In the genomic region with DNA sequence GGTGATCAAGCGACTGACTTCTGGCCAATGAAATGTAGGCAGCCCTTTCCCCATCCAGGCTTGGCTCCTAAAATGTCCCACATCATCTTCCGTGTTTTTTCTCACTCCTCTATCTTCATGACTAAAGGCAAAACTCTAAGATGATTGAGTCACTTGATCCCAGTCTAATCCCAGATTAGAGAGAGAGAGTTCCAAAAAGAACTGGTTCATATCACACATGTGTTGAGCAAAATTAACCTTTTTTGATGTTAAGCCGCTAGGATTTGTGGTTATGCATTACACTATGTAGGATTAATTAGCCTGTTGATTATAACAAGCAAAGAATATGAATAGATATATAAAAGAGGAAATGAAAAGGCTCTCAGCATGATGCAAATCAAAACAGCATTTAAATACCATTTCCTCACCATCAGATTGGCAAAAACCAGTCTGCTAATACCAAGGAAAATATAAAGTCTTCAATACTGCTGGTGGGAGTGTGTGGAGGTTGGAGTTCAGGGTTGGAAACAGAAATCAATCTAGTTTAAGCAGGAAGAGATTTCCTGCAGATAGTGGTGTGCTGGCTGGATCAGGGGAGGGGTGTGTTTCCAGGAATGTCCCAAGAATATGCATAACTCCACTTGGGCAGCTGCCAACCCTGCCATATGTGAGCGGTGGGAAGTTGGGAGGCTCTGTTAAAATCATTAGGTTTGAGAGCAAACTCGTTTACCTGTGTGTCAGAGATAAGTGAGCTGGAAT, we compare ENCODE assay signal across 20 cellular contexts.
A peak's percentile ranks its signal among the peaks of the same experiment; 100 is the strongest.
DNase-seq lines count a peak whose midpoint lies in the region; TF ChIP-seq lines count a peak whose summit lies in the region.
"Had no signal": no experiment of that assay in that cellular context is flagged by ENCODE, and none has a peak within 500 bp of the region (broad histone marks: within the 10 kb centered on the region; RNA-seq: fewer than 3 reads in every experiment).

No MANE protein-coding gene starts in this region.

- TF ChIP-seq CTCF in MCF 10A (IDR thresholded peaks at IDR 0.05; ENCODE audit: unreplicated experiment), result no peak
- TF ChIP-seq CTCF in breast epithelium (IDR thresholded peaks at IDR 0.05), result no peak
- TF ChIP-seq CTCF in smooth muscle cell (IDR thresholded peaks at IDR 0.05; ENCODE audit: borderline replicate concordance, insufficient read depth, poor library complexity, severe bottlenecking), result no peak

- H3K36me3 Mint-ChIP-seq in MCF 10A (ENCODE audit: insufficient read depth, unreplicated experiment), result peaks cover 11% of the 10 kb centered on the region

- CTCF ChIA-PET in MCF 10A (lab: Yijun Ruan, JAX), result no interaction called here

- H3K4me1 ChIP-seq in breast epithelium, result no peaks in the 10 kb centered on the region
- H3K4me1 ChIP-seq in smooth muscle cell (ENCODE audit: low read depth), result peaks cover 8% of the 10 kb centered on the region
- H3K4me1 ChIP-seq: Caco-2, HAP-1, right lobe of liver had no signal

- H3K27me3 Mint-ChIP-seq in MCF 10A (ENCODE audit: insufficient read depth, unreplicated experiment), result no peaks in the 10 kb centered on the region

- BruUV-seq in MCF 10A (replicated peaks; lab: Mats Ljungman, UMichigan), result no TSS peak

- H3K79me2 ChIP-seq in smooth muscle cell (ENCODE audit: low read depth), result no peaks in the 10 kb centered on the region

- DNase-seq in MCF 10A (ENCODE audit: unreplicated experiment), result peak; percentile 67
- DNase-seq in breast epithelium (ENCODE audit: low spot score in 2 of 2), result no peak
- DNase-seq in RPMI7951 (ENCODE audit: low read depth), result peak; percentile 53
- DNase-seq in epithelial cell of prostate (ENCODE audit: low read depth, low spot score), result no peak
- no peak for DNase-seq in smooth muscle cell (lab: John Stamatoyannopoulos, UW; ENCODE audit: unreplicated experiment)
- DNase-seq in NCI-H526 treated with DMSO at 0.1 percent for 48 hours (lab: John Stamatoyannopoulos, UW), result no peak
- DNase-seq in ACHN, result no peak
- no peak for DNase-seq in activated naive CD4-positive, alpha-beta T cell treated with anti-CD3 and anti-CD28 coated beads, Interleukin-2, amount 50 U/mL, for 16 hours
- DNase-seq: activated B cell treated with CpG ODN at 0.5 μM for 24 hours, amniotic stem cell, Caco-2, erythroblast, head of caudate nucleus, NCI-H187, NCI-H510A treated with DMSO at 0.1 percent for 48 hours, right lobe of liver, substantia nigra had no signal

- peaks cover 15% of the 10 kb centered on the region for H3F3A ChIP-seq in smooth muscle cell (ENCODE audit: low read depth)

- H3K9me3 ChIP-seq in breast epithelium (no peaks in the 10 kb centered on the region), smooth muscle cell (replicated peaks; ENCODE audit: low read depth) (no peaks in the 10 kb centered on the region)
- H3K9me3 ChIP-seq: Caco-2, HAP-1, right lobe of liver had no signal

- H3K36me3 ChIP-seq in breast epithelium (no peaks in the 10 kb centered on the region), smooth muscle cell (ENCODE audit: low read depth) (no peaks in the 10 kb centered on the region)
- H3K36me3 ChIP-seq: HAP-1, right lobe of liver had no signal

- H3K9ac ChIP-seq in smooth muscle cell (ENCODE audit: low read depth), result no peak overlapping the region

- no peak overlapping the region for H3K4me3 Mint-ChIP-seq in MCF 10A (ENCODE audit: unreplicated experiment)
- H3K4me3 Mint-ChIP-seq: activated B cell treated with CpG ODN at 0.5 μM for 24 hours, neural crest cell had no signal

- 14% methylated on average over 5 of the region's 5 CpGs for WGBS in smooth muscle cell (ENCODE audit: low lambda C conversion rate)

- H3K4me1 Mint-ChIP-seq in MCF 10A (ENCODE audit: insufficient read depth, unreplicated experiment), result peaks cover 36% of the 10 kb centered on the region

- no peak overlapping the region for H3K27ac ChIP-seq in breast epithelium
- peak overlapping the region; percentile 11 for H3K27ac ChIP-seq in epithelial cell of prostate
- peak overlapping the region; percentile 64 for H3K27ac ChIP-seq in smooth muscle cell (ENCODE audit: low read depth)
- H3K27ac ChIP-seq: right lobe of liver had no signal

- H3K9me3 Mint-ChIP-seq in MCF 10A (ENCODE audit: unreplicated experiment), result no peaks in the 10 kb centered on the region
- H3K9me3 Mint-ChIP-seq: activated T-helper 2 cell treated with anti-CD3 and anti-CD28 coated beads, Interferon-gamma antibody, Interleukin-2, Interleukin-4, amounts not matched to agents 10 μg/mL and 5 μg/mL and 100 μg/mL, durations not matched to agents 14 hours and 24 hours and 36 hours had no signal

- TF ChIP-seq POLR2A in breast epithelium (IDR thresholded peaks at IDR 0.05), result no peak

- H3K4me2 ChIP-seq in smooth muscle cell, result peak overlapping the region; percentile 47

- no peaks in the 10 kb centered on the region for H4K20me1 ChIP-seq in smooth muscle cell (ENCODE audit: low read depth)

- H3K27me3 ChIP-seq in breast epithelium (no peaks in the 10 kb centered on the region), smooth muscle cell (ENCODE audit: low read depth) (no peaks in the 10 kb centered on the region)
- H3K27me3 ChIP-seq: right lobe of liver had no signal

- no peak overlapping the region for H2AFZ ChIP-seq in smooth muscle cell (ENCODE audit: low read depth)

- no peak overlapping the region for H3K4me3 ChIP-seq in breast epithelium
- H3K4me3 ChIP-seq in smooth muscle cell, result no peak overlapping the region
- H3K4me3 ChIP-seq: HAP-1, right lobe of liver had no signal

- H3K27ac Mint-ChIP-seq in MCF 10A (ENCODE audit: low read depth, unreplicated experiment), result peak overlapping the region; percentile 65
- H3K27ac Mint-ChIP-seq: activated B cell treated with CpG ODN at 0.5 μM for 24 hours; activated T-helper 2 cell treated with anti-CD3 and anti-CD28 coated beads, Interferon-gamma antibody, Interleukin-2, Interleukin-4, amounts not matched to agents 10 μg/mL and 5 μg/mL and 100 μg/mL, durations not matched to agents 14 hours and 24 hours and 36 hours had no signal

- intact Hi-C loops in MCF 10A (cut with micrococcal nuclease) (no loop called here), breast epithelium (cut with DNase I; ENCODE audit: low total_unique reads) (no loop called here)

- in situ Hi-C loops in ACHN (cut with HindIII; ENCODE audit: low pct_ligation_motif_present, low pct_unique_long_range_greater_than_20kb, low sequenced_read_pairs), result no loop called here

- POLR2A ChIA-PET in MCF 10A (lab: Yijun Ruan, JAX), result interaction anchor here (0.6 kb wide), 1 partner anchor 20 kb away, joined by 3 read pairs; no protein-coding TSS in a partner anchor

Comparison
In these comparisons a context has a peak if more than half of its experiments do, and no peak if none do; other contexts are left out.
1. DNase-seq: peak in MCF 10A (single experiment) and RPMI7951 (single experiment); none in breast epithelium (0 of 2), epithelial cell of prostate (single experiment), smooth muscle cell (single experiment), NCI-H526 treated with DMSO at 0.1 percent for 48 hours (single experiment), ACHN (single experiment) and activated naive CD4-positive, alpha-beta T cell treated with anti-CD3 and anti-CD28 coated beads, Interleukin-2, amount 50 U/mL, for 16 hours (single experiment).
2. H3K27ac ChIP-seq: peak in epithelial cell of prostate (single experiment) and smooth muscle cell (single experiment); none in breast epithelium (0 of 2).